Comparison of ENCODE assay signal across 1 cellular context in the genomic region with DNA sequence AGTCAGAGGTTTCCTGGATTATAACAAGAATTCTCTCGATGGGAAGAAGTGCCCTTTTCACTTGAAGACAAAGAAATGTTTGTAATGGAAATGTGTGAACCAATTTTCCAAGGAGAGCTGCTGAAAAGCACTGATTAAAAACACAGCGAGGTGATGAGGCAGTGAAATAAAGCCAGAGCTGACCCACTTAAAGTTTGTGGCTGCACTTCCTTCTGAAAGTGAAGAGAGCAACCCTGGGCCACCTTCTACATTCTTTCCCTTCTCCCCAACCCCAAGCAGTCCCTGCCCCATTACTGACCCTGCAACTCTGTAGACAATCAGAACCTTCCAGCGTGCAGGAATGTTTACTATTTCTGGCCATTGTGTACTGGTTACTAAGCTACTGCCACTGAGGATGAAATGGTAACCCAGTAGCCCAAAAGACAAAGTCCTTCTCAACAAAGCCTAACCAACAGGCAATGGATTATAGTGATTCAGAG.
TF ChIP-seq lines count a peak whose summit lies in the region.

No MANE protein-coding gene starts in this region.

TF ChIP-seq in HepG2, 621 proteins besides CTCF, POLR2A, EP300 and RAD21 (continued from another document and continues in another):
- TF ChIP-seq, protein P1, sequence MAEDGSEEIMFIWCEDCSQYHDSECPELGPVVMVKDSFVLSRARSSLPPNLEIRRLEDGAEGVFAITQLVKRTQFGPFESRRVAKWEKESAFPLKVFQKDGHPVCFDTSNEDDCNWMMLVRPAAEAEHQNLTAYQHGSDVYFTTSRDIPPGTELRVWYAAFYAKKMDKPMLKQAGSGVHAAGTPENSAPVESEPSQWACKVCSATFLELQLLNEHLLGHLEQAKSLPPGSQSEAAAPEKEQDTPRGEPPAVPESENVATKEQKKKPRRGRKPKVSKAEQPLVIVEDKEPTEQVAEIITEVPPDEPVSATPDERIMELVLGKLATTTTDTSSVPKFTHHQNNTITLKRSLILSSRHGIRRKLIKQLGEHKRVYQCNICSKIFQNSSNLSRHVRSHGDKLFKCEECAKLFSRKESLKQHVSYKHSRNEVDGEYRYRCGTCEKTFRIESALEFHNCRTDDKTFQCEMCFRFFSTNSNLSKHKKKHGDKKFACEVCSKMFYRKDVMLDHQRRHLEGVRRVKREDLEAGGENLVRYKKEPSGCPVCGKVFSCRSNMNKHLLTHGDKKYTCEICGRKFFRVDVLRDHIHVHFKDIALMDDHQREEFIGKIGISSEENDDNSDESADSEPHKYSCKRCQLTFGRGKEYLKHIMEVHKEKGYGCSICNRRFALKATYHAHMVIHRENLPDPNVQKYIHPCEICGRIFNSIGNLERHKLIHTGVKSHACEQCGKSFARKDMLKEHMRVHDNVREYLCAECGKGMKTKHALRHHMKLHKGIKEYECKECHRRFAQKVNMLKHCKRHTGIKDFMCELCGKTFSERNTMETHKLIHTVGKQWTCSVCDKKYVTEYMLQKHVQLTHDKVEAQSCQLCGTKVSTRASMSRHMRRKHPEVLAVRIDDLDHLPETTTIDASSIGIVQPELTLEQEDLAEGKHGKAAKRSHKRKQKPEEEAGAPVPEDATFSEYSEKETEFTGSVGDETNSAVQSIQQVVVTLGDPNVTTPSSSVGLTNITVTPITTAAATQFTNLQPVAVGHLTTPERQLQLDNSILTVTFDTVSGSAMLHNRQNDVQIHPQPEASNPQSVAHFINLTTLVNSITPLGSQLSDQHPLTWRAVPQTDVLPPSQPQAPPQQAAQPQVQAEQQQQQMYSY (CRISPR knock-in tag; IDR thresholded peaks at IDR 0.05): no peak
- no peak for TF ChIP-seq ZBTB20 (CRISPR knock-in tag; IDR thresholded peaks at IDR 0.05; ENCODE audit: borderline replicate concordance, low read depth)
- TF ChIP-seq HOXA5 (CRISPR knock-in tag; IDR thresholded peaks at IDR 0.05): no peak
- no peak for TF ChIP-seq ZNF557 (CRISPR knock-in tag; IDR thresholded peaks at IDR 0.05)
- TF ChIP-seq, protein P2, sequence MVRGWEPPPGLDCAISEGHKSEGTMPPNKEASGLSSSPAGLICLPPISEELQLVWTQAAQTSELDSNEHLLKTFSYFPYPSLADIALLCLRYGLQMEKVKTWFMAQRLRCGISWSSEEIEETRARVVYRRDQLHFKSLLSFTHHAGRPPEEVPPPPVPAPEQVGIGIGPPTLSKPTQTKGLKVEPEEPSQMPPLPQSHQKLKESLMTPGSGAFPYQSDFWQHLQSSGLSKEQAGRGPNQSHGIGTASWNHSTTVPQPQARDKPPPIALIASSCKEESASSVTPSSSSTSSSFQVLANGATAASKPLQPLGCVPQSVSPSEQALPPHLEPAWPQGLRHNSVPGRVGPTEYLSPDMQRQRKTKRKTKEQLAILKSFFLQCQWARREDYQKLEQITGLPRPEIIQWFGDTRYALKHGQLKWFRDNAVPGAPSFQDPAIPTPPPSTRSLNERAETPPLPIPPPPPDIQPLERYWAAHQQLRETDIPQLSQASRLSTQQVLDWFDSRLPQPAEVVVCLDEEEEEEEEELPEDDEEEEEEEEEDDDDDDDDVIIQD (CRISPR knock-in tag; IDR thresholded peaks at IDR 0.05; ENCODE audit: low read depth): 0 out of 2 replicates have a peak, but pooled peaks have one; percentile 17
- TF ChIP-seq, protein P3, sequence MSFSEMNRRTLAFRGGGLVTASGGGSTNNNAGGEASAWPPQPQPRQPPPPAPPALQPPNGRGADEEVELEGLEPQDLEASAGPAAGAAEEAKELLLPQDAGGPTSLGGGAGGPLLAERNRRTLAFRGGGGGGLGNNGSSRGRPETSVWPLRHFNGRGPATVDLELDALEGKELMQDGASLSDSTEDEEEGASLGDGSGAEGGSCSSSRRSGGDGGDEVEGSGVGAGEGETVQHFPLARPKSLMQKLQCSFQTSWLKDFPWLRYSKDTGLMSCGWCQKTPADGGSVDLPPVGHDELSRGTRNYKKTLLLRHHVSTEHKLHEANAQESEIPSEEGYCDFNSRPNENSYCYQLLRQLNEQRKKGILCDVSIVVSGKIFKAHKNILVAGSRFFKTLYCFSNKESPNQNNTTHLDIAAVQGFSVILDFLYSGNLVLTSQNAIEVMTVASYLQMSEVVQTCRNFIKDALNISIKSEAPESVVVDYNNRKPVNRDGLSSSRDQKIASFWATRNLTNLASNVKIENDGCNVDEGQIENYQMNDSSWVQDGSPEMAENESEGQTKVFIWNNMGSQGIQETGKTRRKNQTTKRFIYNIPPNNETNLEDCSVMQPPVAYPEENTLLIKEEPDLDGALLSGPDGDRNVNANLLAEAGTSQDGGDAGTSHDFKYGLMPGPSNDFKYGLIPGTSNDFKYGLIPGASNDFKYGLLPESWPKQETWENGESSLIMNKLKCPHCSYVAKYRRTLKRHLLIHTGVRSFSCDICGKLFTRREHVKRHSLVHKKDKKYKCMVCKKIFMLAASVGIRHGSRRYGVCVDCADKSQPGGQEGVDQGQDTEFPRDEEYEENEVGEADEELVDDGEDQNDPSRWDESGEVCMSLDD (CRISPR knock-in tag; IDR thresholded peaks at IDR 0.05; ENCODE audit: borderline replicate concordance): no peak
- TF ChIP-seq ATF1 (CRISPR knock-in tag; IDR thresholded peaks at IDR 0.05): no peak
- TF ChIP-seq SOX5 (CRISPR knock-in tag; IDR thresholded peaks at IDR 0.05; ENCODE audit: borderline replicate concordance): peak; percentile 69
- TF ChIP-seq HNF4G (IDR thresholded peaks at IDR 0.05; ENCODE audit: borderline replicate concordance, low read depth, low read length): no peak
- no peak for TF ChIP-seq HNF4G (CRISPR knock-in tag; IDR thresholded peaks at IDR 0.05; ENCODE audit: borderline replicate concordance, low read depth)
- TF ChIP-seq ETV5 (CRISPR knock-in tag; IDR thresholded peaks at IDR 0.05; ENCODE audit: borderline replicate concordance): no peak
- TF ChIP-seq PITX1 (CRISPR knock-in tag; IDR thresholded peaks at IDR 0.05): no peak
- no peak for TF ChIP-seq NCOR1 (IDR thresholded peaks at IDR 0.05; ENCODE audit: borderline replicate concordance, low read length)
- no peak for TF ChIP-seq ZNF563 (CRISPR knock-in tag; IDR thresholded peaks at IDR 0.05)
- TF ChIP-seq SRSF9 (IDR thresholded peaks at IDR 0.05; ENCODE audit: borderline replicate concordance, insufficient read depth, low read depth, low read length, poor library complexity, severe bottlenecking): no peak
- no peak for TF ChIP-seq ZNF331 (CRISPR knock-in tag; IDR thresholded peaks at IDR 0.05)
- TF ChIP-seq CEBPG (CRISPR knock-in tag; IDR thresholded peaks at IDR 0.05): no peak
- no peak for TF ChIP-seq KLF16 (CRISPR knock-in tag; IDR thresholded peaks at IDR 0.05)
- TF ChIP-seq BRD4 (CRISPR knock-in tag; IDR thresholded peaks at IDR 0.05): no peak
- TF ChIP-seq RORA (CRISPR knock-in tag; IDR thresholded peaks at IDR 0.05): no peak
- no peak for TF ChIP-seq HNRNPUL1 (IDR thresholded peaks at IDR 0.05; ENCODE audit: low read depth, low read length)
- TF ChIP-seq MED13 (CRISPR knock-in tag; IDR thresholded peaks at IDR 0.05): no peak
- TF ChIP-seq HOXD1 (CRISPR knock-in tag; IDR thresholded peaks at IDR 0.05): no peak
- peak; percentile 39; the same call in 1 of the 2 replicates for TF ChIP-seq SAP130 (CRISPR knock-in tag; IDR thresholded peaks at IDR 0.05; ENCODE audit: low read depth)
- TF ChIP-seq CHCHD3 (CRISPR knock-in tag; IDR thresholded peaks at IDR 0.05): no peak
- peak; percentile 26 for TF ChIP-seq HNF4A (CRISPR knock-in tag; IDR thresholded peaks at IDR 0.05)
- TF ChIP-seq FOXP1 (IDR thresholded peaks at IDR 0.05): no peak
- 0 out of 2 replicates have a peak, but pooled peaks have one; percentile 25 for TF ChIP-seq FOXP1 (CRISPR knock-in tag; IDR thresholded peaks at IDR 0.05)
- TF ChIP-seq, protein P4, sequence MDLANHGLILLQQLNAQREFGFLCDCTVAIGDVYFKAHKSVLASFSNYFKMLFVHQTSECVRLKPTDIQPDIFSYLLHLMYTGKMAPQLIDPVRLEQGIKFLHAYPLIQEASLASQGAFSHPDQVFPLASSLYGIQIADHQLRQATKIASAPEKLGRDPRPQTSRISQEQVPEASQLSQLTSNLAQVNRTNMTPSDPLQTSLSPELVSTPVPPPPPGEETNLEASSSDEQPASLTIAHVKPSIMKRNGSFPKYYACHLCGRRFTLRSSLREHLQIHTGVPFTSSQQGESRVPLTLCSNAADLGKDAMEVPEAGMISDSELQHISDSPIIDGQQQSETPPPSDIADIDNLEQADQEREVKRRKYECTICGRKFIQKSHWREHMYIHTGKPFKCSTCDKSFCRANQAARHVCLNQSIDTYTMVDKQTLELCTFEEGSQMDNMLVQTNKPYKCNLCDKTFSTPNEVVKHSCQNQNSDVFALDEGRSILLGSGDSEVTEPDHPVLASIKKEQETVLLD (CRISPR knock-in tag; IDR thresholded peaks at IDR 0.05; ENCODE audit: low read depth): no peak
- peak; percentile 72 for TF ChIP-seq ZNF644 (CRISPR knock-in tag; IDR thresholded peaks at IDR 0.05; ENCODE audit: low read depth)
- no peak for TF ChIP-seq SYNCRIP (IDR thresholded peaks at IDR 0.05; ENCODE audit: insufficient read depth, low read depth, low read length)
- TF ChIP-seq, protein P5, sequence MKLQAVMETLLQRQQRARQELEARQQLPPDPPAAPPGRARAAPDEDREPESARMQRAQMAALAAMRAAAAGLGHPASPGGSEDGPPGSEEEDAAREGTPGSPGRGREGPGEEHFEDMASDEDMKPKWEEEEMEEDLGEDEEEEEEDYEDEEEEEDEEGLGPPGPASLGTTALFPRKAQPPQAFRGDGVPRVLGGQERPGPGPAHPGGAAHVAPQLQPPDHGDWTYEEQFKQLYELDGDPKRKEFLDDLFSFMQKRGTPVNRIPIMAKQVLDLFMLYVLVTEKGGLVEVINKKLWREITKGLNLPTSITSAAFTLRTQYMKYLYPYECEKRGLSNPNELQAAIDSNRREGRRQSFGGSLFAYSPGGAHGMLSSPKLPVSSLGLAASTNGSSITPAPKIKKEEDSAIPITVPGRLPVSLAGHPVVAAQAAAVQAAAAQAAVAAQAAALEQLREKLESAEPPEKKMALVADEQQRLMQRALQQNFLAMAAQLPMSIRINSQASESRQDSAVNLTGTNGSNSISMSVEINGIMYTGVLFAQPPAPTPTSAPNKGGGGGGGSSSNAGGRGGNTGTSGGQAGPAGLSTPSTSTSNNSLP (IDR thresholded peaks at IDR 0.05; ENCODE audit: low read depth, low read length): 0 out of 2 replicates have a peak, but pooled peaks have one; percentile 40
- no peak for TF ChIP-seq FOXA1 (IDR thresholded peaks at IDR 0.05)
- TF ChIP-seq FOXA1 (CRISPR knock-in tag; IDR thresholded peaks at IDR 0.05): no peak
- no peak for TF ChIP-seq ZNF841 (CRISPR knock-in tag; IDR thresholded peaks at IDR 0.05; ENCODE audit: borderline replicate concordance)
- no peak for TF ChIP-seq ETV6 (CRISPR knock-in tag; conservative IDR thresholded peaks at IDR 0.05)
- no peak for TF ChIP-seq ZNF263 (CRISPR knock-in tag; IDR thresholded peaks at IDR 0.05)
- no peak for TF ChIP-seq ZMYM4 (CRISPR knock-in tag; IDR thresholded peaks at IDR 0.05)
- no peak for TF ChIP-seq ZNF121 (CRISPR knock-in tag; IDR thresholded peaks at IDR 0.05)
- no peak for TF ChIP-seq ZNF552 (CRISPR knock-in tag; IDR thresholded peaks at IDR 0.05; ENCODE audit: borderline replicate concordance)
- TF ChIP-seq ZSCAN25 (CRISPR knock-in tag; IDR thresholded peaks at IDR 0.05): no peak
- no peak for TF ChIP-seq ZNF10 (CRISPR knock-in tag; IDR thresholded peaks at IDR 0.05; ENCODE audit: borderline replicate concordance, low read depth)
- no peak for TF ChIP-seq MED1 (CRISPR knock-in tag; IDR thresholded peaks at IDR 0.05)
- no peak for TF ChIP-seq KAT7 (CRISPR knock-in tag; IDR thresholded peaks at IDR 0.05; ENCODE audit: borderline replicate concordance)
- TF ChIP-seq ZNF605 (CRISPR knock-in tag; IDR thresholded peaks at IDR 0.05): no peak
- no peak for TF ChIP-seq ZNF326 (CRISPR knock-in tag; IDR thresholded peaks at IDR 0.05; ENCODE audit: borderline replicate concordance)
- TF ChIP-seq MATR3 (CRISPR knock-in tag; IDR thresholded peaks at IDR 0.05): no peak
- no peak for TF ChIP-seq KAT8 (CRISPR knock-in tag; IDR thresholded peaks at IDR 0.05)
- TF ChIP-seq RFX1 (IDR thresholded peaks at IDR 0.05): peak; percentile 61; the same call in 1 of the 2 replicates
- TF ChIP-seq TEAD3 (CRISPR knock-in tag; optimal IDR thresholded peaks at IDR 0.05; ENCODE audit: borderline replicate concordance): peak; percentile 42
- no peak for TF ChIP-seq ZNF460 (CRISPR knock-in tag; IDR thresholded peaks at IDR 0.05; ENCODE audit: borderline replicate concordance)
- TF ChIP-seq TOPORS (CRISPR knock-in tag; IDR thresholded peaks at IDR 0.05): no peak
- no peak for TF ChIP-seq SOX6 (IDR thresholded peaks at IDR 0.05)
- TF ChIP-seq SOX6 (CRISPR knock-in tag; IDR thresholded peaks at IDR 0.05): 0 out of 2 replicates have a peak, but pooled peaks have one; percentile 31
- TF ChIP-seq, protein P6, sequence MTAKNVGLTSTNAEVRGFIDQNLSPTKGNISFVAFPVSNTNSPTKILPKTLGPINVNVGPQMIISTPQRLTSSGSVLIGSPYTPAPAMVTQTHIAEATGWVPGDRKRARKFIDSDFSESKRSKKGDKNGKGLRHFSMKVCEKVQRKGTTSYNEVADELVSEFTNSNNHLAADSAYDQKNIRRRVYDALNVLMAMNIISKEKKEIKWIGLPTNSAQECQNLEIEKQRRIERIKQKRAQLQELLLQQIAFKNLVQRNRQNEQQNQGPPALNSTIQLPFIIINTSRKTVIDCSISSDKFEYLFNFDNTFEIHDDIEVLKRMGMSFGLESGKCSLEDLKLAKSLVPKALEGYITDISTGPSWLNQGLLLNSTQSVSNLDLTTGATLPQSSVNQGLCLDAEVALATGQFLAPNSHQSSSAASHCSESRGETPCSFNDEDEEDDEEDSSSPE (CRISPR knock-in tag; IDR thresholded peaks at IDR 0.05): no peak
- no peak for TF ChIP-seq HOXA7 (CRISPR knock-in tag; IDR thresholded peaks at IDR 0.05)
- no peak for TF ChIP-seq KLF13 (CRISPR knock-in tag; IDR thresholded peaks at IDR 0.05)
- no peak for TF ChIP-seq TBX2 (CRISPR knock-in tag; IDR thresholded peaks at IDR 0.05; ENCODE audit: borderline replicate concordance)
- no peak for TF ChIP-seq ZNF251 (CRISPR knock-in tag; IDR thresholded peaks at IDR 0.05)
- peak; percentile 43; the same call in 1 of the 2 replicates for TF ChIP-seq RFX3 (CRISPR knock-in tag; IDR thresholded peaks at IDR 0.05)
- no peak for TF ChIP-seq IRF2 (CRISPR knock-in tag; IDR thresholded peaks at IDR 0.05)
- TF ChIP-seq SMAD9 (CRISPR knock-in tag; IDR thresholded peaks at IDR 0.05): no peak
- TF ChIP-seq ZNF775 (CRISPR knock-in tag; IDR thresholded peaks at IDR 0.05; ENCODE audit: borderline replicate concordance): no peak
- TF ChIP-seq EHMT2 (IDR thresholded peaks at IDR 0.05; ENCODE audit: borderline replicate concordance, low read depth, low read length): peak; percentile 39; the same call in 1 of the 2 replicates
- no peak for TF ChIP-seq ZNF138 (CRISPR knock-in tag; IDR thresholded peaks at IDR 0.05; ENCODE audit: low read depth)
- no peak for TF ChIP-seq SP1 (IDR thresholded peaks at IDR 0.05)
- no peak for TF ChIP-seq SP1 (CRISPR knock-in tag; IDR thresholded peaks at IDR 0.05)
- no peak for TF ChIP-seq GATAD2A (CRISPR knock-in tag; IDR thresholded peaks at IDR 0.05)
- no peak for TF ChIP-seq ZNF781 (CRISPR knock-in tag; IDR thresholded peaks at IDR 0.05; ENCODE audit: borderline replicate concordance, not compliant biosample characterization)
